Comparison of ENCODE assay signal across 20 cellular contexts in genomic region chr3:89699771-89700170, GRCh38.
DNase-seq lines count a peak whose midpoint lies in the region; FAIRE-seq and TF ChIP-seq lines count a peak whose summit lies in the region.
"Had no signal": no experiment of that assay in that cellular context is flagged by ENCODE, and none has a peak within 500 bp of the region (broad histone marks: within the 10 kb centered on the region; RNA-seq: fewer than 3 reads in every experiment).

No MANE protein-coding gene starts in this region.

- peaks cover 13% of the 10 kb centered on the region for H3K9me3 ChIP-seq in endodermal cell (ENCODE audit: control insufficient read depth, low read length)
- no peaks in the 10 kb centered on the region for H3K9me3 ChIP-seq in small intestine (ENCODE audit: control insufficient read depth, low read depth)
- H3K9me3 ChIP-seq in SK-N-SH: no peaks in the 10 kb centered on the region
- H3K9me3 ChIP-seq: Caco-2, MG63, SJCRH30 had no signal

- CTCF ChIA-PET in SK-N-SH (lab: Yijun Ruan, JAX): interaction anchor here (0.6 kb wide), 1 partner anchor 1811 kb away, joined by 4 read pairs; no protein-coding TSS in a partner anchor

- WGBS in endodermal cell (ENCODE audit: insufficient coverage in 1 of 2, insufficient read length in 1 of 2), 2 experiments: 52% methylated on average over 1 of the region's 1 CpG; no CpG with 5 or more reads in 1 of the 2 experiments
- 33 to 76% (median 41%) methylated on average over 1 of the region's 1 CpG for WGBS in small intestine, 3 donors
- 17% methylated on average over 1 of the region's 1 CpG for WGBS in SK-N-SH (ENCODE audit: low lambda C conversion rate)

- H3K9ac ChIP-seq in endodermal cell (ENCODE audit: extremely low read depth, low read length, poor library complexity, severe bottlenecking): no peak overlapping the region
- H3K9ac ChIP-seq in SK-N-SH: no peak overlapping the region
- H3K9ac ChIP-seq: GM23248 had no signal

- TF ChIP-seq POLR2A in NB4 (IDR thresholded peaks at IDR 0.05; ENCODE audit: extremely low read depth, insufficient read length): no peak

- H3K27ac Mint-ChIP-seq in endodermal cell: no peak overlapping the region
- H3K27ac Mint-ChIP-seq: CD14-positive monocyte had no signal

- H3K4me2 ChIP-seq in SK-N-SH: no peak overlapping the region
- H3K4me2 ChIP-seq: A549 had no signal

- no peak overlapping the region for H3K4me3 Mint-ChIP-seq in endodermal cell
- H3K4me3 Mint-ChIP-seq: CD14-positive monocyte had no signal

- H2AFZ ChIP-seq in SK-N-SH (ENCODE audit: low read depth): no peak overlapping the region
- H2AFZ ChIP-seq: GM23248 had no signal

- H3K4me1 ChIP-seq in endodermal cell (ENCODE audit: control insufficient read depth, insufficient read depth, low read length) (no peaks in the 10 kb centered on the region), small intestine (ENCODE audit: control insufficient read depth in 2 of 2, insufficient read depth in 1 of 2, low read depth in 1 of 2, low read length in 1 of 2) (peaks cover 0 to 16% of the 10 kb centered on the region in 2 donors), SK-N-SH (ENCODE audit: control insufficient read depth in 1 of 2, insufficient read depth in 2 of 2, low read depth in 1 of 2, low read length in 1 of 2) (no peaks in the 10 kb centered on the region)
- H3K4me1 ChIP-seq: A549, Caco-2, SJCRH30 had no signal

- H3K27me3 Mint-ChIP-seq in endodermal cell (ENCODE audit: insufficient read depth): no peaks in the 10 kb centered on the region

- H3K4me1 Mint-ChIP-seq in endodermal cell: no peaks in the 10 kb centered on the region
- H3K4me1 Mint-ChIP-seq: CD14-positive monocyte had no signal

- no peaks in the 10 kb centered on the region for H3K27me3 ChIP-seq in endodermal cell (ENCODE audit: control insufficient read depth, insufficient read depth, low read length, poor library complexity, severe bottlenecking)
- no peaks in the 10 kb centered on the region for H3K27me3 ChIP-seq in small intestine (ENCODE audit: control insufficient read depth in 2 of 2, insufficient read depth in 2 of 2, low read length in 2 of 2)
- no peaks in the 10 kb centered on the region for H3K27me3 ChIP-seq in SK-N-SH (ENCODE audit: insufficient read depth)
- H3K27me3 ChIP-seq: MG63, SJCRH30 had no signal

- FAIRE-seq in small intestine (lab: Jason Lieb, UNC): no peak
- FAIRE-seq: A549, G401.6 had no signal

- H3K9me3 Mint-ChIP-seq in endodermal cell: peaks cover 24% of the 10 kb centered on the region

- no peaks in the 10 kb centered on the region for H3K79me2 ChIP-seq in SK-N-SH (ENCODE audit: insufficient read depth)

- TF ChIP-seq EP300 in SK-N-SH (IDR thresholded peaks at IDR 0.05; ENCODE audit: borderline replicate concordance in 1 of 2, low read depth in 1 of 2, low read length in 1 of 2): no peak

- TF ChIP-seq CTCF in NB4 (IDR thresholded peaks at IDR 0.05; ENCODE audit: low read depth, low read length): no peak
- TF ChIP-seq CTCF in endodermal cell (conservative IDR thresholded peaks at IDR 0.05): peak; percentile 33
- no peak for TF ChIP-seq CTCF in SK-N-SH (IDR thresholded peaks at IDR 0.05)

- no peaks in the 10 kb centered on the region for H3F3A ChIP-seq in SK-N-SH (replicated peaks; ENCODE audit: insufficient read depth)

- TF ChIP-seq RAD21 in SK-N-SH (IDR thresholded peaks at IDR 0.05; ENCODE audit: low read length): no peak

- H3K36me3 ChIP-seq in endodermal cell (ENCODE audit: control insufficient read depth, insufficient read depth, low read length) (no peaks in the 10 kb centered on the region), small intestine (ENCODE audit: control insufficient read depth in 2 of 2, insufficient read depth in 2 of 2, low read length in 2 of 2) (no peaks in the 10 kb centered on the region), SK-N-SH (replicated peaks in 1 of 2; ENCODE audit: control insufficient read depth in 1 of 2, insufficient read depth in 2 of 2, low read length in 1 of 2) (no peaks in the 10 kb centered on the region)
- H3K36me3 ChIP-seq: MG63, SJCRH30 had no signal

- DNase-seq in NCI-H82 (lab: John Stamatoyannopoulos, UW) (peak; percentile 3), NCI-H82 treated with DMSO at 0.1 percent for 48 hours (lab: John Stamatoyannopoulos, UW; ENCODE audit: unreplicated experiment) (no peak), NB4 (ENCODE audit: low read depth) (peak; percentile 1), endodermal cell (no peak), small intestine (peak; percentile 41), GM19240 (ENCODE audit: insufficient read length, low spot score) (no peak), SK-N-SH (no peak), NCI-H1694 (lab: John Stamatoyannopoulos, UW) (no peak)
- DNase-seq: Caco-2, DMS79, GM23248, KG1, MG63, NCI-H1930, NCI-H524 treated with DMSO at 0.1 percent for 48 hours, SW 1271 had no signal

- H4K20me1 ChIP-seq in SK-N-SH (ENCODE audit: insufficient read depth): no peaks in the 10 kb centered on the region

- H3K9me2 ChIP-seq in SK-N-SH: no peaks in the 10 kb centered on the region

- H3K27ac ChIP-seq in endodermal cell (ENCODE audit: low read depth, low read length) (no peak overlapping the region), small intestine (ENCODE audit: low read depth in 1 of 2, low read length in 1 of 2) (no peak overlapping the region), SK-N-SH (ENCODE audit: low read depth in 2 of 2, low read length in 1 of 2) (no peak overlapping the region)
- H3K27ac ChIP-seq: A549, GM23248, SJCRH30 had no signal

- POLR2A ChIA-PET in SK-N-SH (lab: Yijun Ruan, JAX): no interaction called here

- no peak overlapping the region for H3K4me3 ChIP-seq in NB4 (ENCODE audit: low read depth, low read length)
- no peak overlapping the region for H3K4me3 ChIP-seq in endodermal cell (ENCODE audit: low read length)
- H3K4me3 ChIP-seq in small intestine (ENCODE audit: low read depth in 1 of 2, low read length in 2 of 2): no peak overlapping the region
- H3K4me3 ChIP-seq in SK-N-SH (ENCODE audit: low read depth in 2 of 2, low read length in 1 of 2): no peak overlapping the region
- H3K4me3 ChIP-seq: A549, GM23248, MG63, SJCRH30 had no signal

- H3K36me3 Mint-ChIP-seq in endodermal cell (ENCODE audit: low read depth): peaks cover 2% of the 10 kb centered on the region
- H3K36me3 Mint-ChIP-seq: CD14-positive monocyte had no signal

TF ChIP-seq in SK-N-SH, 30 proteins besides CTCF, POLR2A, EP300 and RAD21:
- TF ChIP-seq TEAD4 (IDR thresholded peaks at IDR 0.05; ENCODE audit: borderline replicate concordance, insufficient read depth): no peak
- no peak for TF ChIP-seq TAF1 (IDR thresholded peaks at IDR 0.05; ENCODE audit: borderline replicate concordance, low read depth, low read length)
- TF ChIP-seq SMC3 (IDR thresholded peaks at IDR 0.05; ENCODE audit: low read depth, low read length): no peak
- TF ChIP-seq GABPA (IDR thresholded peaks at IDR 0.05; ENCODE audit: low read depth): no peak
- no peak for TF ChIP-seq RFX5 (IDR thresholded peaks at IDR 0.05; ENCODE audit: low read length)
TF ChIP-seq in SK-N-SH: peak in this region for 0.

Comparison
In these comparisons a context has a peak if more than half of its experiments do, and no peak if none do; other contexts are left out.
1. DNase-seq: peak in NCI-H82 (single experiment), NB4 (single experiment) and small intestine (single experiment); none in NCI-H82 treated with DMSO at 0.1 percent for 48 hours (single experiment), endodermal cell (single experiment), GM19240 (single experiment), SK-N-SH (single experiment) and NCI-H1694 (single experiment).